Comparison of ENCODE assay signal across 1 cellular context in genomic region chr15:41559489-41560177, GRCh38.
TF ChIP-seq lines count a peak whose summit lies in the region.

No MANE protein-coding gene starts in this region.

TF ChIP-seq in HepG2, 621 proteins besides CTCF, POLR2A, EP300 and RAD21:
- TF ChIP-seq TARDBP (CRISPR knock-in tag; IDR thresholded peaks at IDR 0.05) (0 out of 2 replicates have a peak, but pooled peaks have one; percentile 32), NFKB2 (CRISPR knock-in tag; IDR thresholded peaks at IDR 0.05; ENCODE audit: borderline replicate concordance) (peak; percentile 28; the same call in 1 of the 2 replicates), HNRNPL (IDR thresholded peaks at IDR 0.05; ENCODE audit: low read depth, low read length) (0 out of 2 replicates have a peak, but pooled peaks have one; percentile 59), GTF3A (CRISPR knock-in tag; conservative IDR thresholded peaks at IDR 0.05) (no peak), SAP130 (CRISPR knock-in tag; IDR thresholded peaks at IDR 0.05; ENCODE audit: low read depth) (0 out of 2 replicates have a peak, but pooled peaks have one; percentile 1), ZNF768 (CRISPR knock-in tag; IDR thresholded peaks at IDR 0.05) (peak; percentile 62; the same call in 1 of the 2 replicates), ZBTB38 (CRISPR knock-in tag; IDR thresholded peaks at IDR 0.05) (peak; percentile 55; the same call in 1 of the 2 replicates), CEBPZ (IDR thresholded peaks at IDR 0.05; ENCODE audit: low read length) (no peak), MYC (CRISPR knock-in tag; IDR thresholded peaks at IDR 0.05; ENCODE audit: borderline replicate concordance) (peak; percentile 18; the same call in 1 of the 2 replicates), HNRNPK (IDR thresholded peaks at IDR 0.05; ENCODE audit: low read depth, low read length, poor library complexity, severe bottlenecking) (no peak), ZNF572 (CRISPR knock-in tag; IDR thresholded peaks at IDR 0.05) (0 out of 2 replicates have a peak, but pooled peaks have one; percentile 45)
- TF ChIP-seq, protein P1, sequence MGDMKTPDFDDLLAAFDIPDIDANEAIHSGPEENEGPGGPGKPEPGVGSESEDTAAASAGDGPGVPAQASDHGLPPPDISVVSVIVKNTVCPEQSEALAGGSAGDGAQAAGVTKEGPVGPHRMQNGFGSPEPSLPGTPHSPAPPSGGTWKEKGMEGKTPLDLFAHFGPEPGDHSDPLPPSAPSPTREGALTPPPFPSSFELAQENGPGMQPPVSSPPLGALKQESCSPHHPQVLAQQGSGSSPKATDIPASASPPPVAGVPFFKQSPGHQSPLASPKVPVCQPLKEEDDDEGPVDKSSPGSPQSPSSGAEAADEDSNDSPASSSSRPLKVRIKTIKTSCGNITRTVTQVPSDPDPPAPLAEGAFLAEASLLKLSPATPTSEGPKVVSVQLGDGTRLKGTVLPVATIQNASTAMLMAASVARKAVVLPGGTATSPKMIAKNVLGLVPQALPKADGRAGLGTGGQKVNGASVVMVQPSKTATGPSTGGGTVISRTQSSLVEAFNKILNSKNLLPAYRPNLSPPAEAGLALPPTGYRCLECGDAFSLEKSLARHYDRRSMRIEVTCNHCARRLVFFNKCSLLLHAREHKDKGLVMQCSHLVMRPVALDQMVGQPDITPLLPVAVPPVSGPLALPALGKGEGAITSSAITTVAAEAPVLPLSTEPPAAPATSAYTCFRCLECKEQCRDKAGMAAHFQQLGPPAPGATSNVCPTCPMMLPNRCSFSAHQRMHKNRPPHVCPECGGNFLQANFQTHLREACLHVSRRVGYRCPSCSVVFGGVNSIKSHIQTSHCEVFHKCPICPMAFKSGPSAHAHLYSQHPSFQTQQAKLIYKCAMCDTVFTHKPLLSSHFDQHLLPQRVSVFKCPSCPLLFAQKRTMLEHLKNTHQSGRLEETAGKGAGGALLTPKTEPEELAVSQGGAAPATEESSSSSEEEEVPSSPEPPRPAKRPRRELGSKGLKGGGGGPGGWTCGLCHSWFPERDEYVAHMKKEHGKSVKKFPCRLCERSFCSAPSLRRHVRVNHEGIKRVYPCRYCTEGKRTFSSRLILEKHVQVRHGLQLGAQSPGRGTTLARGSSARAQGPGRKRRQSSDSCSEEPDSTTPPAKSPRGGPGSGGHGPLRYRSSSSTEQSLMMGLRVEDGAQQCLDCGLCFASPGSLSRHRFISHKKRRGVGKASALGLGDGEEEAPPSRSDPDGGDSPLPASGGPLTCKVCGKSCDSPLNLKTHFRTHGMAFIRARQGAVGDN (CRISPR knock-in tag; IDR thresholded peaks at IDR 0.05), result peak; percentile 48; the same call in 1 of the 2 replicates
- TF ChIP-seq, protein P2, sequence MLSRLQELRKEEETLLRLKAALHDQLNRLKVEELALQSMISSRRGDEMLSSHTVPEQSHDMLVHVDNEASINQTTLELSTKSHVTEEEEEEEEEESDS (CRISPR knock-in tag; IDR thresholded peaks at IDR 0.05; ENCODE audit: borderline replicate concordance), result 0 out of 2 replicates have a peak, but pooled peaks have one; percentile 44
- TF ChIP-seq, protein P3, sequence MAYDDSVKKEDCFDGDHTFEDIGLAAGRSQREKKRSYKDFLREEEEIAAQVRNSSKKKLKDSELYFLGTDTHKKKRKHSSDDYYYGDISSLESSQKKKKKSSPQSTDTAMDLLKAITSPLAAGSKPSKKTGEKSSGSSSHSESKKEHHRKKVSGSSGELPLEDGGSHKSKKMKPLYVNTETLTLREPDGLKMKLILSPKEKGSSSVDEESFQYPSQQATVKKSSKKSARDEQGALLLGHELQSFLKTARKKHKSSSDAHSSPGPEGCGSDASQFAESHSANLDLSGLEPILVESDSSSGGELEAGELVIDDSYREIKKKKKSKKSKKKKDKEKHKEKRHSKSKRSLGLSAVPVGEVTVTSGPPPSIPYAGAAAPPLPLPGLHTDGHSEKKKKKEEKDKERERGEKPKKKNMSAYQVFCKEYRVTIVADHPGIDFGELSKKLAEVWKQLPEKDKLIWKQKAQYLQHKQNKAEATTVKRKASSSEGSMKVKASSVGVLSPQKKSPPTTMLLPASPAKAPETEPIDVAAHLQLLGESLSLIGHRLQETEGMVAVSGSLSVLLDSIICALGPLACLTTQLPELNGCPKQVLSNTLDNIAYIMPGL (CRISPR knock-in tag; IDR thresholded peaks at IDR 0.05; ENCODE audit: borderline replicate concordance in 1 of 2, low read depth in 1 of 2), result 0 out of 4 replicates have a peak, but pooled peaks of 1 of the 2 experiments have one; percentile 18
